18 cellular contexts compared by ENCODE assay signal in the genomic region with DNA sequence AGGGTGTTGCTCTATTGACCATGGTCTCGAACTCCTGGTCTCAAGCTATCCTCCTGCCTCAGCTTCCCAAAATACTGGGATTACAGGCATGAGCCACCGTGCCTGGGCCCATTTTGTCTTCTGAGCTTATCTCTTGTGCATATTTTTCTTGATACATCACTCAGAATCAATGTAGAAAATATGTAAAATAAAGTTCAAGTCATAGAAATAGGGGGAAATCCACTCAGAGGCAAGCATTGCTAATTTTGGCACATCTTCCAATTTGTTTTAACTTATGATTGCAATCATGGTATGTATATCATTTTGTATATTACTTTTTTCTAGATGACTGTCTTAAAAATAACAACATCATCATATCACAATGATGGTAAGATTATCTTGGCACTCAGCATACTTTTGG. TPM values are rescaled to one million over a fixed set of nuclear protein-coding genes. Genes with fewer than 3 reads are reported as not detected.
"Had no signal": no experiment of that assay in that cellular context is flagged by ENCODE, and none has a peak within 500 bp of the region (broad histone marks: within the 10 kb centered on the region; RNA-seq: fewer than 3 reads in every experiment).

No MANE protein-coding gene starts in this region.

- H3K27me3 ChIP-seq: suprapubic skin, upper lobe of left lung had no signal

- DNase-seq: activated CD4-positive, alpha-beta memory T cell treated with anti-CD3 and anti-CD28 coated beads, Interleukin-2, amount 10 ng/mL, durations not matched to agents 7 days and 5 days; activated gamma-delta T cell; activated T-cell treated with anti-CD3 and anti-CD28 coated beads, Interleukin-2, amount 50 U/mL, for 48 hours; anterior cingulate cortex; caudate nucleus; cortex of kidney; erythroblast; occipital lobe; stimulated activated naive CD4-positive, alpha-beta T cell treated with Interleukin-2 at 50 U/mL for 16 hours; T-cell; T1000; upper lobe of left lung had no signal

- H3K4me3 ChIP-seq: suprapubic skin, upper lobe of left lung had no signal

- H3K27ac ChIP-seq: suprapubic skin, VCaP had no signal

- H3K9me3 ChIP-seq: suprapubic skin, upper lobe of left lung had no signal

- H3K36me3 ChIP-seq: suprapubic skin, upper lobe of left lung had no signal

- ATAC-seq: natural killer cell treated with Interleukin-12 subunit alpha and Interleukin-12 subunit beta and Interleukin-15 and Interleukin-18, amount 100 ng/mL, for 72 hours; sciatic nerve; T-cell had no signal

RNA-seq across cellular contexts. Expression of gene RXFP4, which starts 51.9 kb away (rescaled TPM):
- total RNA-seq: activated CD4-positive, alpha-beta memory T cell treated with anti-CD3 and anti-CD28 coated beads, Interleukin-2, amount 10 ng/mL, durations not matched to agents 7 days and 5 days; mucosa of gallbladder; natural killer cell treated with Interleukin-12 subunit alpha and Interleukin-12 subunit beta and Interleukin-15 and Interleukin-18, amount 100 ng/mL, for 72 hours; occipital lobe; pulmonary artery endothelial cell; sciatic nerve; suprapubic skin; T-cell; upper lobe of left lung had no signal
